Comparison of ENCODE assay signal across 29 cellular contexts in the genomic region with DNA sequence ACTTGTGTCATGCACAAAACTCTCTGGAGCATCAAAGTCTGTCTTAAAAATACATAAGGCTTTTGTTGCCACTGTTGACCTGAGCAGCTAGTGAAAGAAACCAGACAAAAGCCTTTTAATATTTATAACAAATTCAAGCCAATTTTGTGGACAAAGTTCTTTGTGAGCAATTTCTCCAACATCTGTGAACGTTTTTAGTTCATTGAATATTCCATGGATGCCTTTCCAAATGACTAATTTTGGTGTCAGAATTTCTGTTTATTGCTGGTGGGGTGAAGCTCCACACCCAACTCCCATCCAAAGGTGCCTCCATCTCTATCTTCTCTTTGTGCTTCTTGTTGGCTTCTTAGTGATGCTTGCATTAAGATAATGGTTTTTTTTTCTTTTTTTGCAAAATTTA.
"Had no signal": no experiment of that assay in that cellular context is flagged by ENCODE, and none has a peak within 500 bp of the region (broad histone marks: within the 10 kb centered on the region; RNA-seq: fewer than 3 reads in every experiment).

No MANE protein-coding gene starts in this region.

- H3K36me3 ChIP-seq: ascending aorta, breast epithelium, cardiac muscle cell, colonic mucosa, gastrocnemius medialis, heart left ventricle had no signal

- H3K4me1 ChIP-seq: breast epithelium, colonic mucosa, foreskin keratinocyte, gastrocnemius medialis, heart left ventricle had no signal

- H3K4me3 ChIP-seq: ascending aorta, breast epithelium, cardiac muscle cell, colonic mucosa, gastrocnemius medialis, heart left ventricle had no signal

- H3K27me3 ChIP-seq: ascending aorta, cardiac muscle cell, colonic mucosa, foreskin keratinocyte, gastrocnemius medialis, heart left ventricle had no signal

- H3K9me3 ChIP-seq: ascending aorta, breast epithelium, colonic mucosa, gastrocnemius medialis, heart left ventricle had no signal

- H3K27ac ChIP-seq: ascending aorta, breast epithelium, cardiac muscle cell, colonic mucosa, foreskin keratinocyte, gastrocnemius medialis, heart left ventricle had no signal

- DNase-seq: activated CD4-positive, alpha-beta memory T cell treated with anti-CD3 and anti-CD28 coated beads for 36 hours; activated CD4-positive, alpha-beta T cell treated with anti-CD3 and anti-CD28 coated beads for 36 hours; activated CD4-positive, alpha-beta T cell treated with anti-CD3 and anti-CD28 coated beads, Interleukin-2, amount 10 ng/mL, durations not matched to agents 24 days and 14 days; activated CD4-positive, CD25-positive, alpha-beta regulatory T cell; activated CD4-positive, CD25-positive, alpha-beta regulatory T cell treated with anti-CD3 and anti-CD28 coated beads, Interleukin-2, amount 50 U/mL, for 72 hours; activated CD8-positive, alpha-beta memory T cell treated with anti-CD3 and anti-CD28 coated beads, Interleukin-2, amount 10 ng/mL, durations not matched to agents 7 days and 5 days; activated CD8-positive, alpha-beta memory T cell treated with anti-CD3 and anti-CD28 coated beads, Interleukin-2, amount 50 U/mL, for 4 hours; activated CD8-positive, alpha-beta T cell treated with anti-CD3 and anti-CD28 coated beads, Interleukin-2, amount 10 ng/mL, durations not matched to agents 7 days and 5 days; activated effector memory CD4-positive, alpha-beta T cell treated with anti-CD3 and anti-CD28 coated beads, Interleukin-2, amount 50 U/mL, for 16 hours; activated naive CD4-positive, alpha-beta T cell; activated naive CD4-positive, alpha-beta T cell treated with anti-CD3 and anti-CD28 coated beads, Interleukin-2, amount 10 ng/mL, durations not matched to agents 7 days and 5 days; activated naive CD8-positive, alpha-beta T cell treated with anti-CD3 and anti-CD28 coated beads, Interleukin-2, amount 10 ng/mL, durations not matched to agents 7 days and 5 days; activated T-cell treated with anti-CD3 and anti-CD28 coated beads, Interleukin-2, amount 50 U/mL, for 1 hour; activated T-cell treated with anti-CD3 and anti-CD28 coated beads, Interleukin-2, amount 50 U/mL, for 48 hours; central memory CD4-positive, alpha-beta T cell; cerebellar nuclear complex; colonic mucosa; effector CD8-positive, alpha-beta T cell; foreskin keratinocyte; gastrocnemius medialis; glutamatergic neuron; heart left ventricle; T-helper 17 cell; T1000 had no signal

- ATAC-seq: activated CD4-positive, alpha-beta T cell treated with anti-CD3 and anti-CD28 coated beads for 36 hours; activated CD8-positive, alpha-beta memory T cell treated with anti-CD3 and anti-CD28 coated beads, Interleukin-2, amount 10 ng/mL, durations not matched to agents 7 days and 5 days; activated CD8-positive, alpha-beta T cell treated with anti-CD3 and anti-CD28 coated beads, Interleukin-2, amount 10 ng/mL, durations not matched to agents 7 days and 5 days; activated naive CD4-positive, alpha-beta T cell treated with anti-CD3 and anti-CD28 coated beads, Interleukin-2, amount 50 U/mL, for 72 hours; esophagus mucosa; foreskin keratinocyte; gastrocnemius medialis; heart left ventricle; T-helper 17 cell had no signal
